Comparison of ENCODE assay signal across 15 cellular contexts in the genomic region with DNA sequence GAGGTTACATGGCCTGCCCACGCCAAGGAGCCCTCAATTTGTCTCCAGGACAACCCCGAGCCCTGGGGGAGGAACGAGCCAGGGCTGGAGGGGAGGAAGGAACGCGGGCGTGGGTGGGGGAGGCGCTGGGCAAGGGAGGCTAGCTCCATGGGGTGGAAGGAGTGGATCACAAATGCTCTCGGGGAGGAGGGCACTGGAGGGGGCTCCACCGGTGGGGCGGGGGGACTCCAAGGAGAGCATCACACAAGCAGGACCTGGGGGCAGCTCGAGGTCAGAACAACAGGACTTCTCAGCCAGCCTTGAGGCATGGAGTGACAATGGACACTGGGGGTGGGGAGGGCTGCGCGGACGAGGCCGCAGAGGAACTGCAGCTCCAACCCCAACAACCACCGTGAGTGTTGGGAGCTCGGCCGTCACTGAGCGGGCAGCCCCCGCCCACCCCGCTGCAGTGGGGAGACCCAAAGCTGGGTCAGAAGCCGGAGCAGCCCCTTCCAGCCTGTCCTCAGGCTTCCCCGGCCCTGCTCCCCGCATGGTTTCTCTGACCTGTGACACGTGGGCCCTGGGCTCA. TPM values are rescaled to one million over a fixed set of nuclear protein-coding genes. Genes with fewer than 3 reads are reported as not detected.
DNase-seq lines count a peak whose midpoint lies in the region; TF ChIP-seq lines count a peak whose summit lies in the region.
"Had no signal": no experiment of that assay in that cellular context is flagged by ENCODE, and none has a peak within 500 bp of the region (broad histone marks: within the 10 kb centered on the region; RNA-seq: fewer than 3 reads in every experiment).

No MANE protein-coding gene starts in this region.

- no peak for TF ChIP-seq CTCF in glutamatergic neuron (IDR thresholded peaks at IDR 0.05; ENCODE audit: partially characterized antibody, unreplicated experiment)

- no peaks in the 10 kb centered on the region for H3K36me3 ChIP-seq in effector memory CD4-positive, alpha-beta T cell (ENCODE audit: control insufficient read depth, insufficient read depth, low read length)

- no peak overlapping the region for H3K4me3 Mint-ChIP-seq in glutamatergic neuron (ENCODE audit: unreplicated experiment)
- H3K4me3 Mint-ChIP-seq: CD14-positive monocyte had no signal

- peaks cover 38% of the 10 kb centered on the region for H3K4me1 Mint-ChIP-seq in glutamatergic neuron (ENCODE audit: low read depth, unreplicated experiment)

- peaks cover 15% of the 10 kb centered on the region for H3K9me3 Mint-ChIP-seq in glutamatergic neuron (ENCODE audit: unreplicated experiment)

- no peaks in the 10 kb centered on the region for H3K9me3 ChIP-seq in effector memory CD4-positive, alpha-beta T cell (ENCODE audit: control insufficient read depth, low read length)

- no peaks in the 10 kb centered on the region for H3K36me3 Mint-ChIP-seq in glutamatergic neuron (ENCODE audit: unreplicated experiment)
- H3K36me3 Mint-ChIP-seq: CD14-positive monocyte had no signal

- no peaks in the 10 kb centered on the region for H3K27me3 ChIP-seq in effector memory CD4-positive, alpha-beta T cell (replicated peaks; ENCODE audit: control insufficient read depth, insufficient read depth, low read length, poor library complexity, severe bottlenecking)

- no peak overlapping the region for H3K4me3 ChIP-seq in effector memory CD4-positive, alpha-beta T cell (ENCODE audit: insufficient read depth, low read depth, low read length, poor library complexity, severe bottlenecking)

- no peak overlapping the region for H3K27ac ChIP-seq in effector memory CD4-positive, alpha-beta T cell (ENCODE audit: insufficient read depth, low read length, poor library complexity, severe bottlenecking)
- H3K27ac ChIP-seq: 22Rv1 had no signal

- H3K27me3 Mint-ChIP-seq in glutamatergic neuron (ENCODE audit: unreplicated experiment) = peaks cover 18% of the 10 kb centered on the region

- no peak overlapping the region for H3K27ac Mint-ChIP-seq in glutamatergic neuron (ENCODE audit: unreplicated experiment)
- H3K27ac Mint-ChIP-seq: CD14-positive monocyte had no signal

- DNase-seq in NCI-H1092 treated with DMSO at 0.1 percent for 48 hours (lab: John Stamatoyannopoulos, UW) (peak; percentile 63), NCI-H1092 (lab: John Stamatoyannopoulos, UW) (no peak), NCI-H1417 treated with DMSO at 0.1 percent for 48 hours (lab: John Stamatoyannopoulos, UW) (peak; percentile 43), glutamatergic neuron (peak; percentile 23), retina (peak; percentile 50), NCI-H748 (lab: John Stamatoyannopoulos, UW; ENCODE audit: unreplicated experiment) (no peak), mucosa of gallbladder (ENCODE audit: low spot score) (no peak)
- DNase-seq in effector memory CD4-positive, alpha-beta T cell = no peak
- DNase-seq: EL, HCEC 1CT, NCI-H187, NCI-H82, SHP77 had no signal

- peaks cover 3% of the 10 kb centered on the region for H3K4me1 ChIP-seq in effector memory CD4-positive, alpha-beta T cell (ENCODE audit: control insufficient read depth, insufficient read depth, low read length, poor library complexity, severe bottlenecking)

RNA-seq across cellular contexts. Expression of a gene that starts 41.1 kb away (rescaled TPM):
- total RNA-seq in glutamatergic neuron (ENCODE audit: unreplicated experiment) (69.2 TPM), mucosa of gallbladder (23.8 TPM)

Comparison
In these comparisons a context has a peak if more than half of its experiments do, and no peak if none do; other contexts are left out.
1. DNase-seq: peak in NCI-H1092 treated with DMSO at 0.1 percent for 48 hours (single experiment), NCI-H1417 treated with DMSO at 0.1 percent for 48 hours (single experiment), glutamatergic neuron (single experiment) and retina (single experiment); none in NCI-H1092 (single experiment), NCI-H748 (single experiment), mucosa of gallbladder (single experiment) and effector memory CD4-positive, alpha-beta T cell (0 of 3).